8 cellular contexts compared by ENCODE assay signal in the genomic region with DNA sequence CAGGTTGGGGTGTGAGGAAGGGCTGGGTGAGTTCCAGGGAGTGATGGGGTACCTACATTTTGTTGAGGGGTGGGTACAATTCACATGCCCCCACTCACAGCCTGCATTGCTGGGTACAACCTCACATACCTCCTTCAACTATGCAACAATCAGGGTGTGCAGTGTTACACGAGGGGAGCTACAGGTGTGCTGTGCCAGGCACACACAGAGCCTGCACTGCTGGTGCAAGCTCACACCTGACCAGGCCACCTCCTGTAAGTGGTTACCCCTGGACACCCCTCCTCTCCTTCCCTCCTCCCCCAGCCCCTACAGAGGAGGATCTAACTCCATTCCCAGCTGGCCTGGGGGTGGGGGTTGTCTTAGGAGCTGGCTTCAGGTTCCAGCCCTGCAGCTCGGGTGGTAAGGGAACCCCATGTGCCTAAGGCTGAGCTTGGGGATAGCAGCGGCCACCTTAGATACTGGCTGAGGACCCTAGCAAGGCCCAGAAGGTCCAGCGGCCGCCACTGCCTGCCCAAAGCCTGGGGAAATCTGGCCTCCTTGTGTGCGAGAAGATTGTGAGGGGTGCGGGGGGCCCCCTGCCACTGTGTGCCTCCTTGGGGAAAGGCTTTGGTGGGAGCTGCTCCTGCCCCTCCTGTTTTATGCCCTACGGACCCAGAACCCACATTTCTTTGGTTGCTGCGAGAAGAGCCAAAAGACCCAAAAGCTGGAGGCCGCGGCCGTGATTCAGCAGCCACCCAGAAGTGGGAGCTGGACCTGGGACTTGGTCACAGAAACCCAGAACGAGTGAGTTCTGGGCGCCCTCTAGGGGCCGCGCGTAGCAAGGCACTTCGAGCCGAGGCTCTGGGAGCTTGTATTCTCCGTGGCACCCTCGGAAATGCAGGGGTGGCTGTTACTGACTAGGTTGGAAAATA. TPM values are rescaled to one million over a fixed set of nuclear protein-coding genes. Genes with fewer than 3 reads are reported as not detected.
DNase-seq lines count a peak whose midpoint lies in the region; ATAC-seq lines count a peak whose summit lies in the region.

No MANE protein-coding gene starts in this region.

- DNase-seq in GDM1 (lab: John Stamatoyannopoulos, UW) (peak; percentile 78), NCI-H82 (lab: John Stamatoyannopoulos, UW) (peak; percentile 89), dermis blood vessel endothelial cell (peak; percentile 87), lung microvascular endothelial cell (ENCODE audit: low read depth in 2 of 2) (peak; percentile 77 to 84)
- peak; percentile 87 to 90 for DNase-seq in activated CD4-positive, alpha-beta T cell treated with anti-CD3 and anti-CD28 coated beads, Interleukin-2, amount 50 U/mL, for 48 hours
- peak; percentile 53 for DNase-seq in stimulated activated CD8-positive, alpha-beta memory T cell treated with anti-CD3 and anti-CD28 coated beads, Interleukin-12 subunit alpha, Interleukin-12 subunit beta, amount 100 ng/mL, for 24 hours (ENCODE audit: extremely low read depth)

- peak; percentile 61 for ATAC-seq in HG03342 (IDR thresholded peaks at IDR 0.05; ENCODE audit: unreplicated experiment)
- no peak for ATAC-seq in HG03521 (IDR thresholded peaks at IDR 0.05; ENCODE audit: unreplicated experiment)

RNA-seq across cellular contexts. Expression of gene TLX1, which starts 10.8 kb away (rescaled TPM):
- total RNA-seq in dermis blood vessel endothelial cell (not detected in 2 replicates), lung microvascular endothelial cell (not detected in 2 replicates)
